8 cellular contexts compared by ENCODE assay signal in the genomic region with DNA sequence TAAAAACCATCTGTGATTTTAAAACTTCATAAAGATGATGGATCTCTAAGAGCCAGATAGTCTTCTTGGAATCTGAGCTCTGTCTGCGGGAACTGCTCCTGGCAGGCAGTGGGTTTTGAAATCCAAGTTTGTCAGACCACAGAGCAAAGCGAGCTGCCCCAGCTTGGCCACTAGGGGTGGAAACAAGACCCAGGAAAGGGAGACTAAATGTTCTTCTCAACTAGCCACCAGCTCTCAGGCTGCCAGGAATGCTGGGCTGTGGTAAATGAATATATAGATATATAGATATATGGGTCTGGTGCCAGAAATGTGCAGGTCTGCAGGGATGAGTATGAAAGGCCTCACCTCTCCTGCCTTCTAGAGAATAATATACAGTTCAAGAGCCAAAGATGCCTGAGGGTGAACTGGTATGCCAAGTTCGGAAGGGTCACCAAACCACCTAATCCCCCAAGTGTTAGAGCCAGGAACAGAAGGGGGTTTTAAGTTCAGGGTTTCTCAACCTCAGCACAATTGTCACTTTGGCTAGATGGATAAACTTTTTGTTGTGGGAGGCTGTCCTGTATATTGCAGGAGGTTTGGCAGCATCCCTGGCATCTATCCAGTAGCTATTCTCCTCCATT.
DNase-seq lines count a peak whose midpoint lies in the region; ATAC-seq, FAIRE-seq and TF ChIP-seq lines count a peak whose summit lies in the region.
"Had no signal": no experiment of that assay in that cellular context is flagged by ENCODE, and none has a peak within 500 bp of the region (broad histone marks: within the 10 kb centered on the region; RNA-seq: fewer than 3 reads in every experiment).

No MANE protein-coding gene starts in this region.

- H3K27ac ChIP-seq in GM23248 (no peak overlapping the region), SJSA1 (no peak overlapping the region), small intestine (ENCODE audit: low read depth in 1 of 2, low read length in 1 of 2) (no peak overlapping the region)
- H3K27ac ChIP-seq in CD4-positive, alpha-beta T cell (ENCODE audit: low read depth, low read length) = no peak overlapping the region

- no peaks in the 10 kb centered on the region for H3K27me3 ChIP-seq in GM23248 (replicated peaks; ENCODE audit: insufficient read depth)
- H3K27me3 ChIP-seq in SJSA1 (replicated peaks) = no peaks in the 10 kb centered on the region
- no peaks in the 10 kb centered on the region for H3K27me3 ChIP-seq in small intestine (ENCODE audit: control insufficient read depth in 2 of 2, insufficient read depth in 2 of 2, low read length in 2 of 2)
- H3K27me3 ChIP-seq in CD4-positive, alpha-beta T cell (ENCODE audit: control insufficient read depth, insufficient read depth, low read length) = no peaks in the 10 kb centered on the region

- no peaks in the 10 kb centered on the region for H3K9me2 ChIP-seq in GM23248 (ENCODE audit: insufficient read depth)

- 65 to 77% methylated on average over 3 of the region's 3 CpGs for WGBS in GM23248 (ENCODE audit: low coverage in 1 of 2, low lambda C conversion rate in 2 of 2, missing lambda C conversion rate in 2 of 2), 2 experiments
- WGBS in small intestine, 3 donors = 63 to 84% (median 71%) methylated on average over 3 of the region's 3 CpGs

- intact Hi-C loops in CD4-positive, alpha-beta T cell (cut with DNase I, micrococcal nuclease) = no loop called here

- in situ Hi-C loops in GM23248 (cut with MboI) = no loop called here

- no peak for ATAC-seq in CD4-positive, alpha-beta T cell (ENCODE audit: poor library complexity)
- ATAC-seq in HG02678 (IDR thresholded peaks at IDR 0.05; ENCODE audit: unreplicated experiment) (no peak), GM18909 (IDR thresholded peaks at IDR 0.05; ENCODE audit: poor library complexity, unreplicated experiment) (no peak)

- no peak overlapping the region for H3K27ac Mint-ChIP-seq in CD4-positive, alpha-beta T cell

- no peaks in the 10 kb centered on the region for H3K79me2 ChIP-seq in GM23248 (ENCODE audit: insufficient read depth)

- H3K36me3 ChIP-seq in GM23248 (ENCODE audit: low read depth) = no peaks in the 10 kb centered on the region
- no peaks in the 10 kb centered on the region for H3K36me3 ChIP-seq in SJSA1
- H3K36me3 ChIP-seq in small intestine (ENCODE audit: control insufficient read depth in 2 of 2, insufficient read depth in 2 of 2, low read length in 2 of 2) = no peaks in the 10 kb centered on the region

- H4K20me1 ChIP-seq in GM23248 (ENCODE audit: insufficient read depth) = no peaks in the 10 kb centered on the region

- no peak overlapping the region for H2AFZ ChIP-seq in GM23248

- peaks cover 23% of the 10 kb centered on the region for H3K27me3 Mint-ChIP-seq in CD4-positive, alpha-beta T cell

- POLR2A ChIA-PET in CD4-positive, alpha-beta T cell (lab: Charles Lee) = no interaction called here

- H3K4me1 Mint-ChIP-seq in CD4-positive, alpha-beta T cell (ENCODE audit: low read depth) = no peaks in the 10 kb centered on the region

- H3K9me3 ChIP-seq in GM23248 (ENCODE audit: low read depth) (no peaks in the 10 kb centered on the region), SJSA1 (replicated peaks) (no peaks in the 10 kb centered on the region), small intestine (ENCODE audit: control insufficient read depth, low read depth) (no peaks in the 10 kb centered on the region)
- no peaks in the 10 kb centered on the region for H3K9me3 ChIP-seq in CD4-positive, alpha-beta T cell (ENCODE audit: control insufficient read depth, low read length)

- no peak overlapping the region for H3K4me3 Mint-ChIP-seq in CD4-positive, alpha-beta T cell

- H3K4me2 ChIP-seq in GM23248 (ENCODE audit: unreplicated experiment) = no peak overlapping the region

- DNase-seq in GM23248 (peak; percentile 81), SJSA1 (ENCODE audit: low read depth in 1 of 2, low spot score in 2 of 2) (peak; percentile 32 to 61), glomerular visceral epithelial cell (ENCODE audit: extremely low spot score) (peak; percentile 32), small intestine (peak; percentile 22)
- DNase-seq in CD4-positive, alpha-beta T cell = no peak
- DNase-seq: NCI-H1048 had no signal

- H3K9ac ChIP-seq in GM23248 = no peak overlapping the region

- CTCF ChIA-PET in CD4-positive, alpha-beta T cell (lab: Charles Lee) = no interaction called here

- H3K4me1 ChIP-seq in GM23248 (ENCODE audit: insufficient read depth) (peaks cover 4% of the 10 kb centered on the region; the same call in 1 of the 2 replicates), SJSA1 (replicated peaks) (peaks cover 16% of the 10 kb centered on the region), small intestine (ENCODE audit: control insufficient read depth in 2 of 2, insufficient read depth in 1 of 2, low read depth in 1 of 2, low read length in 1 of 2) (no peaks in the 10 kb centered on the region)

- no peaks in the 10 kb centered on the region for H3F3A ChIP-seq in GM23248 (ENCODE audit: insufficient read depth)

- no peaks in the 10 kb centered on the region for H3K9me3 Mint-ChIP-seq in CD4-positive, alpha-beta T cell

- H3K4me3 ChIP-seq in GM23248 (no peak overlapping the region), SJSA1 (no peak overlapping the region), small intestine (ENCODE audit: low read depth in 1 of 2, low read length in 2 of 2) (no peak overlapping the region)

- no peak for TF ChIP-seq CTCF in CD4-positive, alpha-beta T cell (IDR thresholded peaks at IDR 0.05)

- H3K36me3 Mint-ChIP-seq in CD4-positive, alpha-beta T cell (ENCODE audit: low read depth) = no peaks in the 10 kb centered on the region

- FAIRE-seq in small intestine (lab: Jason Lieb, UNC) = no peak

Comparison
In these comparisons a context has a peak if more than half of its experiments do, and no peak if none do; other contexts are left out.
1. DNase-seq: peak in GM23248 (single experiment), SJSA1 (2 of 2), glomerular visceral epithelial cell (single experiment) and small intestine (single experiment); none in CD4-positive, alpha-beta T cell (0 of 10).